12 cellular contexts compared by ENCODE assay signal in genomic region chr1:109615879-109616278, GRCh38. TPM values are rescaled to one million over a fixed set of nuclear protein-coding genes. Genes with fewer than 3 reads are reported as not detected.
DNase-seq lines count a peak whose midpoint lies in the region; ATAC-seq and TF ChIP-seq lines count a peak whose summit lies in the region.
"Had no signal": no experiment of that assay in that cellular context is flagged by ENCODE, and none has a peak within 500 bp of the region (broad histone marks: within the 10 kb centered on the region; RNA-seq: fewer than 3 reads in every experiment).

No MANE protein-coding gene starts in this region.

- peaks cover 45% of the 10 kb centered on the region for H3K4me1 ChIP-seq in GM23248 (ENCODE audit: insufficient read depth)
- H3K4me1 ChIP-seq in osteoblast (ENCODE audit: insufficient read depth, low read length) = peaks cover 34% of the 10 kb centered on the region

- 74 to 82% methylated on average over 3 of the region's 3 CpGs for WGBS in GM23248 (ENCODE audit: low coverage in 1 of 2, low lambda C conversion rate in 2 of 2, missing lambda C conversion rate in 2 of 2), 2 experiments

- in situ Hi-C loops in GM23248 (cut with MboI) = no loop called here

- H2AFZ ChIP-seq in GM23248 (no peak overlapping the region), osteoblast (ENCODE audit: low read length) (no peak overlapping the region)

- H3K9me3 ChIP-seq in GM23248 (ENCODE audit: low read depth) = no peaks in the 10 kb centered on the region
- no peaks in the 10 kb centered on the region for H3K9me3 ChIP-seq in osteoblast (ENCODE audit: low read depth, low read length)
- H3K9me3 ChIP-seq: SK-N-SH had no signal

- H3K4me2 ChIP-seq in GM23248 (ENCODE audit: unreplicated experiment) (no peak overlapping the region), osteoblast (ENCODE audit: insufficient read depth, low read length) (no peak overlapping the region)
- H3K4me2 ChIP-seq: SK-N-SH had no signal

- H3K4me3 ChIP-seq in GM23248 = no peak overlapping the region
- H3K4me3 ChIP-seq in osteoblast (ENCODE audit: insufficient read depth, low read length) = no peak overlapping the region

- H3K27me3 ChIP-seq in GM23248 (replicated peaks; ENCODE audit: insufficient read depth) (no peaks in the 10 kb centered on the region), osteoblast (ENCODE audit: insufficient read depth, low read length) (no peaks in the 10 kb centered on the region)

- TF ChIP-seq CTCF in endothelial cell (IDR thresholded peaks at IDR 0.05; ENCODE audit: unreplicated experiment) (no peak), osteoblast (IDR thresholded peaks at IDR 0.05; ENCODE audit: extremely low read depth, low read depth, low read length) (no peak), MCF 10A (IDR thresholded peaks at IDR 0.05; ENCODE audit: unreplicated experiment) (no peak)

- POLR2A ChIA-PET in MCF 10A (lab: Yijun Ruan, JAX) = interaction anchor here (0.9 to 5.8 kb wide), 3 partner anchors 20 to 277 kb away, joined by 4 to 99 read pairs (median 4); partner anchors contain the start of gene GNAI3

- H3K9me3 Mint-ChIP-seq in endothelial cell (ENCODE audit: unreplicated experiment) (no peaks in the 10 kb centered on the region), MCF 10A (ENCODE audit: unreplicated experiment) (no peaks in the 10 kb centered on the region)
- H3K9me3 Mint-ChIP-seq: activated T-cell treated with anti-CD3 and anti-CD28 coated beads, Interleukin-2, amount 50 U/mL, for 4 hours had no signal

- H3K9me2 ChIP-seq in GM23248 (ENCODE audit: insufficient read depth) = no peaks in the 10 kb centered on the region
- H3K9me2 ChIP-seq: SK-N-SH had no signal

- BruUV-seq in MCF 10A (replicated peaks; lab: Mats Ljungman, UMichigan) = no TSS peak

- H3K79me2 ChIP-seq in GM23248 (ENCODE audit: insufficient read depth) (peaks cover 12% of the 10 kb centered on the region), osteoblast (ENCODE audit: insufficient read depth, low read length) (peaks cover 11% of the 10 kb centered on the region)

- H3K36me3 ChIP-seq in GM23248 (ENCODE audit: low read depth) (no peaks in the 10 kb centered on the region), osteoblast (ENCODE audit: insufficient read depth, low read length) (no peaks in the 10 kb centered on the region)

- no peak for TF ChIP-seq POLR2A in GM18505 (IDR thresholded peaks at IDR 0.05; ENCODE audit: borderline replicate concordance, extremely low read depth, insufficient read depth, insufficient read length)

- no peak for ATAC-seq in GM18505 (IDR thresholded peaks at IDR 0.05; ENCODE audit: unreplicated experiment)
- ATAC-seq: activated T-cell treated with anti-CD3 and anti-CD28 coated beads, Interleukin-2, amount 50 U/mL, for 4 hours had no signal

- H3K9ac ChIP-seq in GM23248 = 0 out of 2 replicates have a peak overlapping the region, but pooled peaks have one; percentile 79
- H3K9ac ChIP-seq: SK-N-SH had no signal

- H3K4me1 Mint-ChIP-seq in endothelial cell (ENCODE audit: unreplicated experiment) (peaks cover 59% of the 10 kb centered on the region), MCF 10A (ENCODE audit: insufficient read depth, unreplicated experiment) (peaks cover 28% of the 10 kb centered on the region)

- H3K27me3 Mint-ChIP-seq in endothelial cell (ENCODE audit: unreplicated experiment) (peaks cover 14% of the 10 kb centered on the region), MCF 10A (ENCODE audit: insufficient read depth, unreplicated experiment) (no peaks in the 10 kb centered on the region)

- H3K27ac Mint-ChIP-seq in endothelial cell (ENCODE audit: unreplicated experiment) = peak overlapping the region; percentile 84
- H3K27ac Mint-ChIP-seq in MCF 10A (ENCODE audit: low read depth, unreplicated experiment) = no peak overlapping the region

- H4K20me1 ChIP-seq in GM23248 (ENCODE audit: insufficient read depth) = no peaks in the 10 kb centered on the region
- H4K20me1 ChIP-seq in osteoblast (ENCODE audit: insufficient read depth, low read length) = no peaks in the 10 kb centered on the region

- CTCF ChIA-PET in MCF 10A (lab: Yijun Ruan, JAX) = interaction anchor here (1.5 to 2.3 kb wide), 2 partner anchors 14 to 157 kb away, joined by 5 to 6 read pairs; no protein-coding TSS in a partner anchor

- peaks cover 47% of the 10 kb centered on the region for H3F3A ChIP-seq in GM23248 (ENCODE audit: insufficient read depth)

- intact Hi-C loops in MCF 10A (cut with micrococcal nuclease) = no loop called here

- peak overlapping the region; percentile 99 for H3K27ac ChIP-seq in GM23248
- peak overlapping the region; percentile 93 for H3K27ac ChIP-seq in osteoblast (ENCODE audit: low read depth, low read length)

- H3K36me3 Mint-ChIP-seq in endothelial cell (ENCODE audit: low read depth, unreplicated experiment) (peaks cover 7% of the 10 kb centered on the region), MCF 10A (ENCODE audit: insufficient read depth, unreplicated experiment) (no peaks in the 10 kb centered on the region)

- DNase-seq in GM23248 (no peak), SIG-M5 (lab: John Stamatoyannopoulos, UW) (peak; percentile 87), endothelial cell (ENCODE audit: low spot score) (no peak), osteoblast (ENCODE audit: insufficient read length, low spot score, missing footprints) (no peak), NCI-H2196 (lab: John Stamatoyannopoulos, UW; ENCODE audit: unreplicated experiment) (no peak), MCF 10A (ENCODE audit: unreplicated experiment) (no peak), NCI-H187 (lab: John Stamatoyannopoulos, UW) (no peak)
- DNase-seq: activated T-cell treated with anti-CD3 and anti-CD28 coated beads, Interleukin-2, amount 50 U/mL, for 4 hours; islet precursor cell; NCI-H1436; SK-N-SH had no signal

- H3K4me3 Mint-ChIP-seq in endothelial cell (ENCODE audit: unreplicated experiment) (peak overlapping the region; percentile 6), MCF 10A (ENCODE audit: unreplicated experiment) (no peak overlapping the region)
- H3K4me3 Mint-ChIP-seq: activated T-cell treated with anti-CD3 and anti-CD28 coated beads, Interleukin-2, amount 50 U/mL, for 4 hours had no signal

RNA-seq across cellular contexts. Expression of gene GNAT2, which starts 3.5 kb away (rescaled TPM):
- total RNA-seq in GM23248 (2014; rRNA removed; shearing (Covaris generic)) = not detected in 2 replicates
- 0.32 TPM in 1 of 2 replicates, not detected in the other for polyA plus RNA-seq in GM23248 (2016; fragmentation: Nextera tagmentation; extraction: Ambion mirVana)
- total RNA-seq in endothelial cell (ENCODE audit: unreplicated experiment) = 0.26 TPM
- total RNA-seq in osteoblast = 0.29 and 0.72 TPM in 2 replicates
- not detected in 2 replicates for total RNA-seq in MCF 10A (2022)

RNA-seq across cellular contexts. Expression of gene AMPD2, which starts 3.8 kb away (rescaled TPM):
- 79.3 and 87.9 TPM in 2 replicates for total RNA-seq in GM23248 (2014; rRNA removed; shearing (Covaris generic))
- 61.1 and 61.3 TPM in 2 replicates for polyA plus RNA-seq in GM23248 (2016; fragmentation: Nextera tagmentation; extraction: Ambion mirVana)
- total RNA-seq in endothelial cell (ENCODE audit: unreplicated experiment) (92.7 TPM), osteoblast (55.4 and 59.4 TPM in 2 replicates), MCF 10A (2022) (49.5 and 52.6 TPM in 2 replicates)

RNA-seq across cellular contexts. Expression of gene GSTM4, which starts 40.0 kb away (rescaled TPM):
- 6.2 and 7.7 TPM in 2 replicates for total RNA-seq in GM23248 (2014; rRNA removed; shearing (Covaris generic))
- polyA plus RNA-seq in GM23248 (2016; fragmentation: Nextera tagmentation; extraction: Ambion mirVana) = 12.4 and 15.2 TPM in 2 replicates
- total RNA-seq in endothelial cell (ENCODE audit: unreplicated experiment) (7.8 TPM), osteoblast (9.4 and 13.8 TPM in 2 replicates), MCF 10A (2022) (4.7 and 5.8 TPM in 2 replicates)

RNA-seq across cellular contexts. Expression of gene GSTM2, which starts 52.0 kb away (rescaled TPM):
- 19.7 and 27.7 TPM in 2 replicates for total RNA-seq in GM23248 (2014; rRNA removed; shearing (Covaris generic))
- polyA plus RNA-seq in GM23248 (2016; fragmentation: Nextera tagmentation; extraction: Ambion mirVana) = 40.1 and 41.2 TPM in 2 replicates
- 20.4 TPM for total RNA-seq in endothelial cell (ENCODE audit: unreplicated experiment)
- 14.8 and 16.2 TPM in 2 replicates for total RNA-seq in osteoblast
- total RNA-seq in MCF 10A (2022) = 0.70 and 1.4 TPM in 2 replicates
